In genomic region chr3:46934508-46935167, GRCh38 we compare ENCODE assay signal across 8 cellular contexts.
A peak's percentile ranks its signal among the peaks of the same experiment; 100 is the strongest.
DNase-seq lines count a peak whose midpoint lies in the region; ATAC-seq and TF ChIP-seq lines count a peak whose summit lies in the region.

No MANE protein-coding gene starts in this region.

- peak; percentile 33 for DNase-seq in COLO668 (lab: John Stamatoyannopoulos, UW; ENCODE audit: unreplicated experiment)
- peak; percentile 38 for DNase-seq in RKO (ENCODE audit: low spot score)
- peak; percentile 55 for DNase-seq in fibroblast of pulmonary artery (ENCODE audit: low read depth)
- DNase-seq in NCI-H1105 treated with DMSO at 0.1 percent for 48 hours (lab: John Stamatoyannopoulos, UW) = no peak
- no peak for DNase-seq in NCI-H2107 treated with DMSO at 0.1 percent for 48 hours (lab: John Stamatoyannopoulos, UW; ENCODE audit: unreplicated experiment)

- H3K27me3 ChIP-seq in parathyroid adenoma (ENCODE audit: control insufficient read depth, insufficient read depth, low read length) = no peaks in the 10 kb centered on the region

- peaks cover 40% of the 10 kb centered on the region for H3K79me2 ChIP-seq in parathyroid adenoma

- no peak for ATAC-seq in GM18907 (IDR thresholded peaks at IDR 0.05; ENCODE audit: unreplicated experiment)
- no peak for ATAC-seq in GM19467 (IDR thresholded peaks at IDR 0.05; ENCODE audit: unreplicated experiment)

- TF ChIP-seq CTCF in fibroblast of pulmonary artery (IDR thresholded peaks at IDR 0.05; ENCODE audit: low read length, missing control alignments) (no peak), parathyroid adenoma (IDR thresholded peaks at IDR 0.05) (no peak)

- no peak overlapping the region for H3K9ac ChIP-seq in parathyroid adenoma

- H3K4me2 ChIP-seq in parathyroid adenoma (ENCODE audit: low read length) = no peak overlapping the region

- H3K27ac ChIP-seq in parathyroid adenoma = peak overlapping the region; percentile 81

- H3K36me3 ChIP-seq in parathyroid adenoma (ENCODE audit: control insufficient read depth, insufficient read depth, low read length) = no peaks in the 10 kb centered on the region

- no peak overlapping the region for H3K4me3 ChIP-seq in fibroblast of pulmonary artery (replicated peaks; ENCODE audit: low read depth, low read length)
- no peak overlapping the region for H3K4me3 ChIP-seq in parathyroid adenoma (ENCODE audit: low read depth, low read length)

- no peak overlapping the region for H2AFZ ChIP-seq in parathyroid adenoma

- peaks cover 72% of the 10 kb centered on the region for H3K4me1 ChIP-seq in parathyroid adenoma

- H3K9me3 ChIP-seq in parathyroid adenoma (ENCODE audit: control insufficient read depth, low read length) = no peaks in the 10 kb centered on the region

Comparison
In these comparisons a context has a peak if more than half of its experiments do, and no peak if none do; other contexts are left out.
1. DNase-seq: peak in COLO668 (single experiment), RKO (single experiment) and fibroblast of pulmonary artery (single experiment); none in NCI-H1105 treated with DMSO at 0.1 percent for 48 hours (single experiment) and NCI-H2107 treated with DMSO at 0.1 percent for 48 hours (single experiment).